1 cellular context compared by ENCODE assay signal in genomic region chr17:38729886-38730525, GRCh38.
TF ChIP-seq lines count a peak whose summit lies in the region.

A gene with protein sequence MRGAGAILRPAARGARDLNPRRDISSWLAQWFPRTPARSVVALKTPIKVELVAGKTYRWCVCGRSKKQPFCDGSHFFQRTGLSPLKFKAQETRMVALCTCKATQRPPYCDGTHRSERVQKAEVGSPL (plus strand): TSS chr17:38730341. CDS start chr17:38730359, 18 bp downstream.

TF ChIP-seq in HepG2, 621 proteins besides CTCF, POLR2A, EP300 and RAD21 (continued from another document and continues in another):
- no peak for TF ChIP-seq ZNF281 (CRISPR knock-in tag; IDR thresholded peaks at IDR 0.05; ENCODE audit: borderline replicate concordance)
- TF ChIP-seq HDAC2 (CRISPR knock-in tag; IDR thresholded peaks at IDR 0.05), result no peak
- peak; percentile 73 for TF ChIP-seq ZFX (CRISPR knock-in tag; IDR thresholded peaks at IDR 0.05; ENCODE audit: low read depth)
- peak; percentile 21 for TF ChIP-seq TEAD3 (CRISPR knock-in tag; optimal IDR thresholded peaks at IDR 0.05; ENCODE audit: borderline replicate concordance)
- peak; percentile 87 for TF ChIP-seq KDM5B (CRISPR knock-in tag; IDR thresholded peaks at IDR 0.05; ENCODE audit: borderline replicate concordance)
- peak; percentile 52; the same call in 1 of the 2 replicates for TF ChIP-seq FOXO1 (CRISPR knock-in tag; IDR thresholded peaks at IDR 0.05)
- TF ChIP-seq FOXK2 (IDR thresholded peaks at IDR 0.05), result no peak
- peak; percentile 100 for TF ChIP-seq AGO2 (optimal IDR thresholded peaks at IDR 0.05; ENCODE audit: low read depth, low read length)
- TF ChIP-seq, protein P1, sequence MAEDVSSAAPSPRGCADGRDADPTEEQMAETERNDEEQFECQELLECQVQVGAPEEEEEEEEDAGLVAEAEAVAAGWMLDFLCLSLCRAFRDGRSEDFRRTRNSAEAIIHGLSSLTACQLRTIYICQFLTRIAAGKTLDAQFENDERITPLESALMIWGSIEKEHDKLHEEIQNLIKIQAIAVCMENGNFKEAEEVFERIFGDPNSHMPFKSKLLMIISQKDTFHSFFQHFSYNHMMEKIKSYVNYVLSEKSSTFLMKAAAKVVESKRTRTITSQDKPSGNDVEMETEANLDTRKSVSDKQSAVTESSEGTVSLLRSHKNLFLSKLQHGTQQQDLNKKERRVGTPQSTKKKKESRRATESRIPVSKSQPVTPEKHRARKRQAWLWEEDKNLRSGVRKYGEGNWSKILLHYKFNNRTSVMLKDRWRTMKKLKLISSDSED (CRISPR knock-in tag; IDR thresholded peaks at IDR 0.05), result no peak
- peak; percentile 40 for TF ChIP-seq SRSF4 (IDR thresholded peaks at IDR 0.05; ENCODE audit: low read depth, low read length, poor library complexity, severe bottlenecking)
- TF ChIP-seq SNAPC4 (CRISPR knock-in tag; IDR thresholded peaks at IDR 0.05), result no peak
- TF ChIP-seq SKI (IDR thresholded peaks at IDR 0.05; ENCODE audit: partially characterized antibody), result peak; percentile 84
- TF ChIP-seq, protein P2, sequence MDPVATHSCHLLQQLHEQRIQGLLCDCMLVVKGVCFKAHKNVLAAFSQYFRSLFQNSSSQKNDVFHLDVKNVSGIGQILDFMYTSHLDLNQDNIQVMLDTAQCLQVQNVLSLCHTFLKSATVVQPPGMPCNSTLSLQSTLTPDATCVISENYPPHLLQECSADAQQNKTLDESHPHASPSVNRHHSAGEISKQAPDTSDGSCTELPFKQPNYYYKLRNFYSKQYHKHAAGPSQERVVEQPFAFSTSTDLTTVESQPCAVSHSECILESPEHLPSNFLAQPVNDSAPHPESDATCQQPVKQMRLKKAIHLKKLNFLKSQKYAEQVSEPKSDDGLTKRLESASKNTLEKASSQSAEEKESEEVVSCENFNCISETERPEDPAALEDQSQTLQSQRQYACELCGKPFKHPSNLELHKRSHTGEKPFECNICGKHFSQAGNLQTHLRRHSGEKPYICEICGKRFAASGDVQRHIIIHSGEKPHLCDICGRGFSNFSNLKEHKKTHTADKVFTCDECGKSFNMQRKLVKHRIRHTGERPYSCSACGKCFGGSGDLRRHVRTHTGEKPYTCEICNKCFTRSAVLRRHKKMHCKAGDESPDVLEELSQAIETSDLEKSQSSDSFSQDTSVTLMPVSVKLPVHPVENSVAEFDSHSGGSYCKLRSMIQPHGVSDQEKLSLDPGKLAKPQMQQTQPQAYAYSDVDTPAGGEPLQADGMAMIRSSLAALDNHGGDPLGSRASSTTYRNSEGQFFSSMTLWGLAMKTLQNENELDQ (CRISPR knock-in tag; IDR thresholded peaks at IDR 0.05; ENCODE audit: borderline replicate concordance), result no peak
- no peak for TF ChIP-seq TCF7L2 (IDR thresholded peaks at IDR 0.05; ENCODE audit: low read depth, low read length)
- no peak for TF ChIP-seq TEAD2 (CRISPR knock-in tag; IDR thresholded peaks at IDR 0.05)
- TF ChIP-seq ZSCAN21 (CRISPR knock-in tag; IDR thresholded peaks at IDR 0.05; ENCODE audit: borderline replicate concordance), result peak; percentile 87; the same call in 1 of the 2 replicates
- TF ChIP-seq SCMH1 (CRISPR knock-in tag; IDR thresholded peaks at IDR 0.05; ENCODE audit: borderline replicate concordance), result no peak
- TF ChIP-seq HMG20A (CRISPR knock-in tag; IDR thresholded peaks at IDR 0.05; ENCODE audit: borderline replicate concordance), result no peak
- TF ChIP-seq YY1 (IDR thresholded peaks at IDR 0.05; ENCODE audit: insufficient read depth, insufficient replicate concordance, low read depth, low read length), result peak; percentile 87
- TF ChIP-seq ZBTB40 (IDR thresholded peaks at IDR 0.05), result no peak
- peak; percentile 77 for TF ChIP-seq ZBTB40 (CRISPR knock-in tag; IDR thresholded peaks at IDR 0.05)
- no peak for TF ChIP-seq CEBPB (IDR thresholded peaks at IDR 0.05; ENCODE audit: borderline replicate concordance, low read depth, low read length)
- no peak for TF ChIP-seq ZNF44 (CRISPR knock-in tag; IDR thresholded peaks at IDR 0.05)
- no peak for TF ChIP-seq ZNF549 (CRISPR knock-in tag; IDR thresholded peaks at IDR 0.05)
- TF ChIP-seq ZNF788 (CRISPR knock-in tag; IDR thresholded peaks at IDR 0.05; ENCODE audit: borderline replicate concordance), result peak; percentile 84; the same call in 1 of the 2 replicates
- TF ChIP-seq ZMYM3 (CRISPR knock-in tag; IDR thresholded peaks at IDR 0.05), result no peak
- TF ChIP-seq RXRB (CRISPR knock-in tag; IDR thresholded peaks at IDR 0.05; ENCODE audit: borderline replicate concordance), result 0 out of 2 replicates have a peak, but pooled peaks have one; percentile 3
- no peak for TF ChIP-seq ARID2 (CRISPR knock-in tag; IDR thresholded peaks at IDR 0.05; ENCODE audit: borderline replicate concordance)
- TF ChIP-seq FIP1L1 (IDR thresholded peaks at IDR 0.05; ENCODE audit: borderline replicate concordance, insufficient read depth, low read depth, low read length), result peak; percentile 90; the same call in 1 of the 2 replicates
- TF ChIP-seq ZNF292 (CRISPR knock-in tag; IDR thresholded peaks at IDR 0.05; ENCODE audit: borderline replicate concordance, low read depth), result no peak
- TF ChIP-seq ZNF12 (CRISPR knock-in tag; IDR thresholded peaks at IDR 0.05), result no peak
- TF ChIP-seq, protein P3, sequence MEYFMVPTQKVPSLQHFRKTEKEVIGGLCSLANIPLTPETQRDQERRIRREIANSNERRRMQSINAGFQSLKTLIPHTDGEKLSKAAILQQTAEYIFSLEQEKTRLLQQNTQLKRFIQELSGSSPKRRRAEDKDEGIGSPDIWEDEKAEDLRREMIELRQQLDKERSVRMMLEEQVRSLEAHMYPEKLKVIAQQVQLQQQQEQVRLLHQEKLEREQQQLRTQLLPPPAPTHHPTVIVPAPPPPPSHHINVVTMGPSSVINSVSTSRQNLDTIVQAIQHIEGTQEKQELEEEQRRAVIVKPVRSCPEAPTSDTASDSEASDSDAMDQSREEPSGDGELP (IDR thresholded peaks at IDR 0.05; ENCODE audit: borderline replicate concordance, low read depth), result no peak; the same call in 1 of the 2 replicates
- TF ChIP-seq ZNF136 (CRISPR knock-in tag; IDR thresholded peaks at IDR 0.05; ENCODE audit: low read depth), result no peak
- TF ChIP-seq ZNF550 (CRISPR knock-in tag; IDR thresholded peaks at IDR 0.05; ENCODE audit: borderline replicate concordance), result no peak
